Comparison of ENCODE assay signal across 9 cellular contexts in the genomic region with DNA sequence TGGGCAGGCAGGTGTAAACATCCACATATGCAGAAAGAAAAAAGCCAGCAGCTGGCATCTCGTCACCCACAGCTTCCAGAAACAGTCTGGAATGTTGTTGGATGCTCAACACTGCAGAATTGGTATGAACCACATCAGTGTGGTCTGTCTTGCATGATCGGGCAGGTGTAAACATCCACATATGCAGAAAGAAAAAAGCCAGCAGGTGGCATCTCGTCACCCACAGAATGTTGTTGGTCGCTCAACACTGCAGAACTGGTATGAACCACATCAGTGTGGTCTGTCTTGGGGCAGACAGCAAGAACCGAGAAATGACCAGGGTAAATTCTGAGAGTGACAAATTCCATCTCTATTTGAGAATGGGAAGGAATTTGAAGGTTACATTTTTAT. TPM values are rescaled to one million over a fixed set of nuclear protein-coding genes. Genes with fewer than 3 reads are reported as not detected.
DNase-seq lines count a peak whose midpoint lies in the region; ATAC-seq, FAIRE-seq and TF ChIP-seq lines count a peak whose summit lies in the region.
"Had no signal": no experiment of that assay in that cellular context is flagged by ENCODE, and none has a peak within 500 bp of the region (broad histone marks: within the 10 kb centered on the region; RNA-seq: fewer than 3 reads in every experiment).

No MANE protein-coding gene starts in this region.

- POLR2A ChIA-PET in A549 (lab: Yijun Ruan, JAX) = no interaction called here

- H3K4me3 ChIP-seq in A549 = no peak overlapping the region

- WGBS in A549 (ENCODE audit: missing lambda C conversion rate) = 89% methylated on average over 5 of the region's 5 CpGs

- peak overlapping the region in 1 of 2 experiments; percentile 22; a peak in 1 of 6 replicates for H3K27ac ChIP-seq in A549
- H3K27ac ChIP-seq: neutrophil had no signal

- no peak for TF ChIP-seq EP300 in A549 (IDR thresholded peaks at IDR 0.05)

- no peak for FAIRE-seq in A549 (lab: Jason Lieb, UNC)

- CTCF ChIA-PET in A549 (lab: Yijun Ruan, JAX) = interaction anchor here (0.6 to 2.2 kb wide), 14 partner anchors 9 to 224 kb away, joined by 3 to 15 read pairs (median 4); no protein-coding TSS in a partner anchor

- no peak overlapping the region for H3K4me2 ChIP-seq in A549

- intact Hi-C loops in cardiac septum (cut with DNase I) = loop anchor here (10.0 kb wide), 1 partner anchor 208 kb away; no protein-coding TSS in a partner anchor

- ATAC-seq in A549 (peak; percentile 50 to 70; a peak in 4 of 6 replicates), GM18517 (IDR thresholded peaks at IDR 0.05; ENCODE audit: unreplicated experiment) (peak; percentile 97), HG02943 (IDR thresholded peaks at IDR 0.05; ENCODE audit: low read depth, unreplicated experiment) (peak; percentile 95)

- DNase-seq in A549 (ENCODE audit: low read depth in 1 of 2, low spot score in 1 of 2) (no peak), SHP77 (lab: John Stamatoyannopoulos, UW) (peak; percentile 64 to 65), kidney tubule cell (ENCODE audit: low spot score) (peak; percentile 95), HuH-7 (ENCODE audit: low spot score) (no peak), cardiac septum (ENCODE audit: low spot score) (no peak), RKO (ENCODE audit: low spot score) (no peak)

- H3K4me1 ChIP-seq in A549 = peaks cover 31% of the 10 kb centered on the region

- TF ChIP-seq POLR2A in A549 (IDR thresholded peaks at IDR 0.05; ENCODE audit: low read length) = no peak

- peak in 1 of 2 experiments; percentile 31; a peak in 1 of 5 replicates for TF ChIP-seq RAD21 in A549 (conservative IDR thresholded peaks at IDR 0.05 in 1 of 2, IDR thresholded peaks at IDR 0.05 in 1 of 2)

- H3K9me3 ChIP-seq in A549 = no peaks in the 10 kb centered on the region
- H3K9me3 ChIP-seq: neutrophil had no signal

- TF ChIP-seq CTCF in A549 (IDR thresholded peaks at IDR 0.05) = no peak

TF ChIP-seq in A549, 52 proteins besides CTCF, POLR2A, EP300 and RAD21:
- TF ChIP-seq SMC3 (IDR thresholded peaks at IDR 0.05) = 0 out of 3 replicates have a peak, but pooled peaks have one; percentile 16
- no peak for TF ChIP-seq TP53 (CRISPR knock-in tag; IDR thresholded peaks at IDR 0.05)

RNA-seq across cellular contexts. Expression of a gene that starts 39.6 kb away (rescaled TPM):
- polyA plus RNA-seq in A549 (2011; rRNA removed) (45.3 and 59.2 TPM in 2 replicates), A549 (2017; fragmentation: RNase III; extraction: RNeasy Plus Mini Kit Qiagen cat#74134 plus additional on column Dnase treatment) (35.6 to 43.0 TPM (median 42.2 TPM) in 3 replicates)
- 41.5 and 42.4 TPM in 2 replicates for polyA plus RNA-seq in A549 (2012; cell fraction: cytosol; rRNA removed)
- 43.6 and 75.5 TPM in 2 replicates for polyA plus RNA-seq in A549 (2012; cell fraction: nucleus; rRNA removed)
- 89.1 and 90.9 TPM in 2 replicates for polyA minus RNA-seq in A549 (2011; rRNA and poly(A)+ RNA removed)
- 2.6 TPM for total RNA-seq in cardiac septum

Comparison
In these comparisons a context has a peak if more than half of its experiments do, and no peak if none do; other contexts are left out.
1. DNase-seq: peak in SHP77 (2 of 2) and kidney tubule cell (single experiment); none in A549 (0 of 2), HuH-7 (single experiment), cardiac septum (single experiment) and RKO (single experiment).
2. Peak in every context shown above with its lines, with median percentiles within 50 percentile points of each other: ATAC-seq.